Comparison of ENCODE assay signal across 1 cellular context in genomic region chr10:17077905-17078289, GRCh38.
TF ChIP-seq lines count a peak whose summit lies in the region.

No MANE protein-coding gene starts in this region.

TF ChIP-seq in IMR-90, 13 proteins besides CTCF, POLR2A, EP300 and RAD21:
- no peak for TF ChIP-seq ELK1 (IDR thresholded peaks at IDR 0.05; ENCODE audit: borderline replicate concordance, low read depth, low read length)
- TF ChIP-seq MAFK (IDR thresholded peaks at IDR 0.05; ENCODE audit: low read depth, low read length), result no peak
- TF ChIP-seq CHD1 (IDR thresholded peaks at IDR 0.05; ENCODE audit: low read depth, low read length), result no peak
- TF ChIP-seq SMC3 (IDR thresholded peaks at IDR 0.05; ENCODE audit: low read depth, low read length), result no peak
- TF ChIP-seq RFX5 (IDR thresholded peaks at IDR 0.05; ENCODE audit: low read depth, low read length), result no peak
TF ChIP-seq in IMR-90: peak in this region for 0.
